14 cellular contexts compared by ENCODE assay signal in genomic region chr4:2245787-2246275, GRCh38. TPM values are rescaled to one million over a fixed set of nuclear protein-coding genes. Genes with fewer than 3 reads are reported as not detected.
DNase-seq lines count a peak whose midpoint lies in the region; ATAC-seq and TF ChIP-seq lines count a peak whose summit lies in the region.
"Had no signal": no experiment of that assay in that cellular context is flagged by ENCODE, and none has a peak within 500 bp of the region (broad histone marks: within the 10 kb centered on the region; RNA-seq: fewer than 3 reads in every experiment).

No MANE protein-coding gene starts in this region.

- 78 to 96% (median 86%) methylated on average over 5 to 7 of the region's 7 CpGs for WGBS in spleen, 5 donors

- ATAC-seq in CD4-positive, alpha-beta T cell (ENCODE audit: poor library complexity), result no peak
- no peak for ATAC-seq in effector memory CD8-positive, alpha-beta T cell (replicated peaks)
- no peak for ATAC-seq in HG03432 (IDR thresholded peaks at IDR 0.05; ENCODE audit: unreplicated experiment)
- no peak for ATAC-seq in HG03354 (IDR thresholded peaks at IDR 0.05; ENCODE audit: poor library complexity, severe bottlenecking, unreplicated experiment)
- no peak for ATAC-seq in HG02973 (IDR thresholded peaks at IDR 0.05; ENCODE audit: unreplicated experiment)
- ATAC-seq: pancreas had no signal

- peaks cover 0 to 52% (median 31%) of the 10 kb centered on the region in 6 donors for H3K36me3 ChIP-seq in spleen
- H3K36me3 ChIP-seq in PC-9 (ENCODE audit: low read depth), result no peaks in the 10 kb centered on the region
- H3K36me3 ChIP-seq: SJCRH30 had no signal

- no peak overlapping the region for H3K27ac ChIP-seq in CD4-positive, alpha-beta T cell (ENCODE audit: low read depth, low read length)
- H3K27ac ChIP-seq in spleen (peak overlapping the region in 6 of 8 donors; percentile 38 to 90 (median 71)), PC-9 (no peak overlapping the region)
- H3K27ac ChIP-seq: pancreas, SJCRH30 had no signal

- H3K36me3 Mint-ChIP-seq in CD4-positive, alpha-beta T cell (ENCODE audit: low read depth), result peaks cover 22% of the 10 kb centered on the region
- peaks cover 72% of the 10 kb centered on the region for H3K36me3 Mint-ChIP-seq in effector memory CD8-positive, alpha-beta T cell (ENCODE audit: insufficient read depth)
- H3K36me3 Mint-ChIP-seq: immature natural killer cell, mesothelial cell of epicardium had no signal

- TF ChIP-seq CTCF in CD4-positive, alpha-beta T cell (IDR thresholded peaks at IDR 0.05), result no peak
- no peak for TF ChIP-seq CTCF in GM20000 (IDR thresholded peaks at IDR 0.05; ENCODE audit: extremely low read depth, missing control alignments)
- TF ChIP-seq CTCF in spleen (IDR thresholded peaks at IDR 0.05 in 8 of 11, conservative IDR thresholded peaks at IDR 0.05 in 3 of 11), result no peak
- no peak for TF ChIP-seq CTCF in PC-9 (conservative IDR thresholded peaks at IDR 0.05)

- H3K27me3 Mint-ChIP-seq in CD4-positive, alpha-beta T cell, result no peaks in the 10 kb centered on the region
- no peaks in the 10 kb centered on the region for H3K27me3 Mint-ChIP-seq in effector memory CD8-positive, alpha-beta T cell

- TF ChIP-seq POLR2A in spleen (IDR thresholded peaks at IDR 0.05), result no peak

- H4K20me1 ChIP-seq in PC-9 (ENCODE audit: insufficient read depth), result no peaks in the 10 kb centered on the region

- peaks cover 9% of the 10 kb centered on the region for H3K79me2 ChIP-seq in PC-9 (ENCODE audit: low read depth)

- H3K4me3 ChIP-seq in spleen (no peak overlapping the region), PC-9 (no peak overlapping the region)
- H3K4me3 ChIP-seq: pancreas, SJCRH30, thyroid gland had no signal

- CTCF ChIA-PET in CD4-positive, alpha-beta T cell (lab: Charles Lee), result no interaction called here
- CTCF ChIA-PET in PC-9 (lab: Charles Lee), result no interaction called here

- no peak overlapping the region for H2AFZ ChIP-seq in PC-9

- POLR2A ChIA-PET in CD4-positive, alpha-beta T cell (lab: Charles Lee), result no interaction called here
- POLR2A ChIA-PET in PC-9 (lab: Charles Lee; ENCODE audit: unreplicated experiment), result interaction anchor here (0.6 kb wide), 1 partner anchor 197 kb away, joined by 3 read pairs; no protein-coding TSS in a partner anchor

- no TSS peak for BruUV-seq in PC-9 (replicated peaks; lab: Mats Ljungman, UMichigan)

- H3K27ac Mint-ChIP-seq in CD4-positive, alpha-beta T cell, result peak overlapping the region; percentile 79
- H3K27ac Mint-ChIP-seq in effector memory CD8-positive, alpha-beta T cell, result peak overlapping the region; percentile 59 to 71
- H3K27ac Mint-ChIP-seq: mesothelial cell of epicardium had no signal

- H3K9me3 ChIP-seq in CD4-positive, alpha-beta T cell (ENCODE audit: control insufficient read depth, low read length), result no peaks in the 10 kb centered on the region
- no peaks in the 10 kb centered on the region for H3K9me3 ChIP-seq in spleen
- H3K9me3 ChIP-seq in PC-9 (ENCODE audit: insufficient read depth, low read depth), result no peaks in the 10 kb centered on the region
- H3K9me3 ChIP-seq: pancreas, SJCRH30, thyroid gland had no signal

- no peak overlapping the region for H3K4me2 ChIP-seq in PC-9

- no peaks in the 10 kb centered on the region for H3K9me3 Mint-ChIP-seq in CD4-positive, alpha-beta T cell
- H3K9me3 Mint-ChIP-seq in effector memory CD8-positive, alpha-beta T cell, result no peaks in the 10 kb centered on the region
- H3K9me3 Mint-ChIP-seq: activated naive CD4-positive, alpha-beta T cell treated with anti-CD3 and anti-CD28 coated beads for 36 hours; immature natural killer cell; mesothelial cell of epicardium had no signal

- H3K9me2 ChIP-seq in PC-9 (ENCODE audit: insufficient read depth), result no peaks in the 10 kb centered on the region

- H3K4me1 ChIP-seq in spleen, result peaks cover 26 to 94% (median 74%) of the 10 kb centered on the region in 6 donors
- peaks cover under 1% of the 10 kb centered on the region for H3K4me1 ChIP-seq in PC-9 (replicated peaks; ENCODE audit: insufficient read depth)
- H3K4me1 ChIP-seq: SJCRH30 had no signal

- intact Hi-C loops in CD4-positive, alpha-beta T cell (cut with DNase I, micrococcal nuclease), result loop anchor here (10.0 kb wide), 2 partner anchors 289 to 1289 kb away; partner anchors contain the start of genes FAM193A (in 1 of the 2) and LRPAP1 (in 1 of the 2)
- intact Hi-C loops in spleen (cut with DNase I; ENCODE audit: low total_unique reads), result no loop called here
- intact Hi-C loops in PC-9 (cut with micrococcal nuclease; ENCODE audit: unreplicated experiment), result no loop called here

- no peaks in the 10 kb centered on the region for H3K27me3 ChIP-seq in CD4-positive, alpha-beta T cell (ENCODE audit: control insufficient read depth, insufficient read depth, low read length)
- H3K27me3 ChIP-seq in spleen (replicated peaks in 1 of 7) (no peaks in the 10 kb centered on the region), PC-9 (ENCODE audit: insufficient read depth, low read depth) (no peaks in the 10 kb centered on the region)
- H3K27me3 ChIP-seq: pancreas, SJCRH30, thyroid gland had no signal

- H3F3A ChIP-seq in PC-9 (ENCODE audit: insufficient read depth, low read depth), result peaks cover 7% of the 10 kb centered on the region; the same call in 1 of the 2 replicates

- DNase-seq in CD4-positive, alpha-beta T cell, result no peak
- DNase-seq in GM20000 (ENCODE audit: low spot score) (peak; percentile 10), spleen (no peak), PC-9 (no peak)
- DNase-seq in effector memory CD8-positive, alpha-beta T cell, result no peak
- DNase-seq: activated naive CD4-positive, alpha-beta T cell treated with anti-CD3 and anti-CD28 coated beads for 36 hours; immature natural killer cell; SJCRH30; thyroid gland had no signal

- H3K4me1 Mint-ChIP-seq in CD4-positive, alpha-beta T cell (ENCODE audit: low read depth), result peaks cover 33% of the 10 kb centered on the region
- H3K4me1 Mint-ChIP-seq in effector memory CD8-positive, alpha-beta T cell (ENCODE audit: low read depth in 2 of 2), result peaks cover 19 to 20% of the 10 kb centered on the region in 2 donors

- H3K4me3 Mint-ChIP-seq in CD4-positive, alpha-beta T cell, result no peak overlapping the region
- no peak overlapping the region for H3K4me3 Mint-ChIP-seq in effector memory CD8-positive, alpha-beta T cell
- H3K4me3 Mint-ChIP-seq: activated naive CD4-positive, alpha-beta T cell treated with anti-CD3 and anti-CD28 coated beads for 36 hours; mesothelial cell of epicardium had no signal

RNA-seq across cellular contexts. Expression of gene HAUS3, which starts 3.9 kb away (rescaled TPM):
- total RNA-seq in CD4-positive, alpha-beta T cell, result 100 to 1,000 TPM; 143 to 148 TPM
- 10 to 100 TPM; 16.2 to 22.4 (median 19.2) TPM for total RNA-seq in spleen
- 10 to 100 TPM; 10.3 to 15.0 (median 13.0) TPM for polyA plus RNA-seq in spleen
- total RNA-seq in PC-9 (2021), result 15.8 and 16.2 TPM in 2 replicates

RNA-seq across cellular contexts. Expression of gene POLN, which starts 3.9 kb away (rescaled TPM):
- 1 to 10 TPM; 2.1 to 2.3 TPM for total RNA-seq in CD4-positive, alpha-beta T cell
- total RNA-seq in spleen (1 to 10 TPM; 1.9 to 3.5 (median 2.9) TPM), PC-9 (2021) (0.18 and 1.3 TPM in 2 replicates)
- 1 to 10 TPM; 1.2 to 1.5 (median 1.5) TPM for polyA plus RNA-seq in spleen

RNA-seq across cellular contexts. Expression of gene MXD4, which starts 16.1 kb away (rescaled TPM):
- 100 to 1,000 TPM; 140 to 147 TPM for total RNA-seq in CD4-positive, alpha-beta T cell
- total RNA-seq in spleen (100 to 1,000 TPM in 5 of 7 donors, 10 to 100 TPM in 2; 51.8 to 128 (median 112) TPM), PC-9 (2021) (34.0 and 37.0 TPM in 2 replicates)
- 100 to 1,000 TPM in 1 of 3 donors, 10 to 100 TPM in 2; 36.0 to 103 (median 38.4) TPM for polyA plus RNA-seq in spleen

Comparison
In these comparisons a context has a peak if more than half of its experiments do, and no peak if none do; other contexts are left out.
1. H3K27ac ChIP-seq: peak in spleen (6 of 8); none in CD4-positive, alpha-beta T cell (single experiment) and PC-9 (single experiment).
2. intact Hi-C loops: an anchor here in CD4-positive, alpha-beta T cell (10.0 kb wide); none called in spleen and PC-9.